ENCODE assay signal across 9 cellular contexts in genomic region chr9:113275147-113276131, GRCh38. TPM values are rescaled to one million over a fixed set of nuclear protein-coding genes. Genes with fewer than 3 reads are reported as not detected.
DNase-seq lines count a peak whose midpoint lies in the region; ATAC-seq and TF ChIP-seq lines count a peak whose summit lies in the region.
"Had no signal": no experiment of that assay in that cellular context is flagged by ENCODE, and none has a peak within 500 bp of the region (broad histone marks: within the 10 kb centered on the region; RNA-seq: fewer than 3 reads in every experiment).

Gene CDC26, minus strand, starts transcription at chr9:113275572. Its CDS starts 3,065 bp downstream, at chr9:113272507.
Gene PRPF4, plus strand, starts transcription at chr9:113275658. Its CDS starts 86 bp downstream, at chr9:113275744.

- H3K4me3 Mint-ChIP-seq in activated B cell treated with CpG ODN at 0.5 μM for 24 hours = no peak within 1 kb of the TSS

- no peaks in the 10 kb centered on the region for H3K9me3 Mint-ChIP-seq in activated B cell treated with CpG ODN at 0.5 μM for 24 hours
- H3K9me3 Mint-ChIP-seq: activated naive CD4-positive, alpha-beta T cell treated with anti-CD3 and anti-CD28 coated beads, Interleukin-2, amount 50 U/mL, for 24 hours had no signal

- H3K27me3 Mint-ChIP-seq in activated B cell treated with CpG ODN at 0.5 μM for 24 hours = no peaks in the 10 kb centered on the region
- H3K27me3 Mint-ChIP-seq: activated naive CD4-positive, alpha-beta T cell treated with anti-CD3 and anti-CD28 coated beads, Interleukin-2, amount 50 U/mL, for 24 hours had no signal

- CTCF ChIA-PET in activated B cell treated with CpG ODN at 0.5 μM for 24 hours (lab: Charles Lee) = interaction anchor here (0.7 to 7.0 kb wide), 21 partner anchors 34 to 601 kb away, joined by 3 to 91 read pairs (median 4); partner anchors contain the start of genes ALAD, FKBP15, SLC31A1 and WDR31

- H3K36me3 Mint-ChIP-seq in activated B cell treated with CpG ODN at 0.5 μM for 24 hours (ENCODE audit: low read depth) = peaks cover 54% of the 10 kb centered on the region

- no peak within 1 kb of the TSS for H3K27ac Mint-ChIP-seq in activated B cell treated with CpG ODN at 0.5 μM for 24 hours

- no peak for TF ChIP-seq CTCF in AG09319 (IDR thresholded peaks at IDR 0.05; ENCODE audit: low read depth, low read length)
- TF ChIP-seq CTCF in activated B cell treated with CpG ODN at 0.5 μM for 24 hours (IDR thresholded peaks at IDR 0.05) = no peak

- POLR2A ChIA-PET in activated B cell treated with CpG ODN at 0.5 μM for 24 hours (lab: Charles Lee) = interaction anchor here (0.6 to 2.6 kb wide), 20 partner anchors 9 to 1792 kb away, joined by 3 to 41 read pairs (median 6); partner anchors contain the start of genes ALAD, BSPRY, C9orf43 and DNAJC25

- intact Hi-C loops in activated B cell treated with CpG ODN at 0.5 μM for 24 hours (cut with micrococcal nuclease) = loop anchor here (1.0 to 5.0 kb wide), 8 partner anchors 54 to 1793 kb away; partner anchors contain the start of genes C9orf43, ECPAS, FKBP15 and POLE3

- H3K4me1 Mint-ChIP-seq in activated B cell treated with CpG ODN at 0.5 μM for 24 hours = peaks cover 9% of the 10 kb centered on the region

- peak; percentile 98 for ATAC-seq in GM19025 (IDR thresholded peaks at IDR 0.05; ENCODE audit: low read depth, unreplicated experiment)
- peak; percentile 98 for ATAC-seq in HG03280 (IDR thresholded peaks at IDR 0.05; ENCODE audit: unreplicated experiment)
- peak; percentile 88 for ATAC-seq in activated B cell treated with CpG ODN at 0.5 μM for 24 hours (ENCODE audit: low read depth)

- DNase-seq in AG09319 (ENCODE audit: extremely low read depth, low read depth) = peak; percentile 97
- peak; percentile 99 for DNase-seq in NCI-H345 (lab: John Stamatoyannopoulos, UW)
- DNase-seq in activated B cell treated with CpG ODN at 0.5 μM for 24 hours = peak; percentile 92
- DNase-seq in central memory CD4-positive, alpha-beta T cell = peak; percentile 93
- peak; percentile 99 for DNase-seq in iris pigment epithelial cell (ENCODE audit: low read depth)
- DNase-seq in stimulated activated CD4-positive, alpha-beta T cell treated with anti-CD3 and anti-CD28 coated beads, Interleukin-12 subunit alpha, Interleukin-12 subunit beta, amount 100 ng/mL, for 4 hours = peak; percentile 94

RNA-seq across cellular contexts. Expression of gene CDC26, which starts in this region (rescaled TPM):
- 30.4 and 31.7 TPM in 2 replicates for total RNA-seq in activated B cell treated with CpG ODN at 0.5 μM for 24 hours

RNA-seq across cellular contexts. Expression of gene PRPF4, which starts in this region (rescaled TPM):
- 32.8 and 36.7 TPM in 2 replicates for total RNA-seq in activated B cell treated with CpG ODN at 0.5 μM for 24 hours

Comparison
In these comparisons a context has a peak if more than half of its experiments do, and no peak if none do; other contexts are left out.
1. Peak in every context shown above with its lines: DNase-seq and ATAC-seq.